ENCODE assay signal across 23 cellular contexts in the genomic region with DNA sequence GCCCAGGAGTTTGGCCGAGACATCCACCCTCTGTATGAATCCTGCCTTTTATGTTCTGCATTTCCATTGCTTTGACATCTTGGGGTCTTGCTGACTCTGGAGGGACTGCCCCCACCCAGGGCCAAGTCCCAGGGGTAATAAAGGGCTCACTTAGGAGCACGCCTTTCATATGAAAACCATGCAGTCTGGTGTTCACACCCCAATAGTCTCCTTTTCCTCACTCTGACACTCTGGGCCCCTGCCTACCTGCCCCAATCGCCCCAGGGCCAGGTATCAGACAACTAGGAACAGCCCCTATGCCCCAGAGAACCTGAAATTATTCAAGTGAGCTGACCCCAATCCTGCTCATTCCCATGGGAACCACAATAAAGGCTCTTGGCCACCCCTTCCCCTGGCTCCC.
"Had no signal": no experiment of that assay in that cellular context is flagged by ENCODE, and none has a peak within 500 bp of the region (broad histone marks: within the 10 kb centered on the region; RNA-seq: fewer than 3 reads in every experiment).

No MANE protein-coding gene starts in this region.

- ATAC-seq: effector memory CD8-positive, alpha-beta T cell; foreskin keratinocyte; gastrocnemius medialis; gastroesophageal sphincter; heart left ventricle; heart right ventricle had no signal

- H3K9me3 Mint-ChIP-seq: dendritic cell treated with granulocyte-macrophage colony-stimulating factor and Interleukin-4, amounts not matched to agents 40 ng/mL and 50 ng/mL, for 4 days; effector memory CD8-positive, alpha-beta T cell; endodermal cell had no signal

- H3K4me1 Mint-ChIP-seq: endodermal cell had no signal

- H3K4me3 Mint-ChIP-seq: dendritic cell treated with granulocyte-macrophage colony-stimulating factor and Interleukin-4, amounts not matched to agents 40 ng/mL and 50 ng/mL, for 4 days; effector memory CD8-positive, alpha-beta T cell; endodermal cell had no signal

- DNase-seq: colonic mucosa; cortex of kidney; dermis blood vessel endothelial cell; effector CD4-positive, alpha-beta T cell; effector CD8-positive, alpha-beta T cell; effector memory CD4-positive, alpha-beta T cell; effector memory CD8-positive, alpha-beta T cell; endodermal cell; erythroblast; esophagus squamous epithelium; foreskin fibroblast; foreskin keratinocyte; foreskin melanocyte; gastrocnemius medialis; glutamatergic neuron; head of caudate nucleus; heart left ventricle; heart right ventricle had no signal

- H3K27ac Mint-ChIP-seq: dendritic cell treated with granulocyte-macrophage colony-stimulating factor and Interleukin-4, amounts not matched to agents 40 ng/mL and 50 ng/mL, for 4 days; effector memory CD8-positive, alpha-beta T cell; endodermal cell had no signal

- H3K36me3 ChIP-seq: colonic mucosa, esophagus muscularis mucosa, esophagus squamous epithelium, gastrocnemius medialis, gastroesophageal sphincter, heart left ventricle, heart right ventricle had no signal

- H3K4me3 ChIP-seq: colonic mucosa, coronary artery, dorsolateral prefrontal cortex, esophagus muscularis mucosa, esophagus squamous epithelium, gastrocnemius medialis, gastroesophageal sphincter, heart left ventricle, heart right ventricle had no signal

- H3K27me3 ChIP-seq: colonic mucosa had no signal
